In genomic region chr4:89434364-89434988, GRCh38 we compare ENCODE assay signal across 8 cellular contexts.
A peak's percentile ranks its signal among the peaks of the same experiment; 100 is the strongest.
DNase-seq lines count a peak whose midpoint lies in the region; ATAC-seq and TF ChIP-seq lines count a peak whose summit lies in the region.

No MANE protein-coding gene starts in this region.

- no peak overlapping the region for H3K4me3 ChIP-seq in breast epithelium
- no peak overlapping the region for H3K4me3 ChIP-seq in upper lobe of left lung

- H3K36me3 ChIP-seq in breast epithelium: no peaks in the 10 kb centered on the region
- H3K36me3 ChIP-seq in upper lobe of left lung: no peaks in the 10 kb centered on the region

- H3K9me3 ChIP-seq in breast epithelium: no peaks in the 10 kb centered on the region
- no peaks in the 10 kb centered on the region for H3K9me3 ChIP-seq in upper lobe of left lung

- no peak for TF ChIP-seq EP300 in upper lobe of left lung (IDR thresholded peaks at IDR 0.05)

- WGBS in upper lobe of left lung, 2 donors: 51 to 62% methylated on average over 3 of the region's 3 CpGs

- in situ Hi-C loops in Caki2 (cut with HindIII; ENCODE audit: low pct_unique_long_range_greater_than_20kb, low sequenced_read_pairs): no loop called here

- peak; percentile 23 for DNase-seq in Caki2 (ENCODE audit: low read depth)
- DNase-seq in NCI-H69 (lab: John Stamatoyannopoulos, UW): peak; percentile 65
- DNase-seq in breast epithelium (ENCODE audit: low spot score in 2 of 2): no peak
- peak; percentile 41 for DNase-seq in kidney glomerular epithelial cell (lab: John Stamatoyannopoulos, UW)
- no peak for DNase-seq in upper lobe of left lung

- H3K4me1 ChIP-seq in breast epithelium (no peaks in the 10 kb centered on the region), upper lobe of left lung (no peaks in the 10 kb centered on the region)

- no peaks in the 10 kb centered on the region for H3K27me3 ChIP-seq in breast epithelium
- no peaks in the 10 kb centered on the region for H3K27me3 ChIP-seq in upper lobe of left lung

- no peak for TF ChIP-seq POLR2A in breast epithelium (IDR thresholded peaks at IDR 0.05)
- TF ChIP-seq POLR2A in upper lobe of left lung (IDR thresholded peaks at IDR 0.05): no peak

- ATAC-seq in GM18907 (IDR thresholded peaks at IDR 0.05; ENCODE audit: unreplicated experiment) (peak; percentile 80), HG03159 (IDR thresholded peaks at IDR 0.05; ENCODE audit: unreplicated experiment) (peak; percentile 90), upper lobe of left lung (ENCODE audit: low FRiP score in 2 of 2) (peak in 1 of 2 donors; percentile 57), GM21717 (IDR thresholded peaks at IDR 0.05; ENCODE audit: unreplicated experiment) (no peak)

- intact Hi-C loops in breast epithelium (cut with DNase I; ENCODE audit: low total_unique reads): no loop called here

- H3K27ac ChIP-seq in breast epithelium (no peak overlapping the region), upper lobe of left lung (no peak overlapping the region)

- TF ChIP-seq CTCF in breast epithelium (IDR thresholded peaks at IDR 0.05) (peak; percentile 59 to 73 (median 66)), upper lobe of left lung (IDR thresholded peaks at IDR 0.05) (peak; percentile 47 to 77 (median 57))

Comparison
In these comparisons a context has a peak if more than half of its experiments do, and no peak if none do; other contexts are left out.
1. DNase-seq: peak in Caki2 (single experiment), NCI-H69 (single experiment) and kidney glomerular epithelial cell (single experiment); none in breast epithelium (0 of 2) and upper lobe of left lung (0 of 2).